Comparison of ENCODE assay signal across 9 cellular contexts in genomic region chr21:42924433-42924751, GRCh38. TPM values are rescaled to one million over a fixed set of nuclear protein-coding genes. Genes with fewer than 3 reads are reported as not detected.
DNase-seq lines count a peak whose midpoint lies in the region; ATAC-seq and TF ChIP-seq lines count a peak whose summit lies in the region.
"Had no signal": no experiment of that assay in that cellular context is flagged by ENCODE, and none has a peak within 500 bp of the region (broad histone marks: within the 10 kb centered on the region; RNA-seq: fewer than 3 reads in every experiment).

No MANE protein-coding gene starts in this region.

- ATAC-seq in naive thymus-derived CD4-positive, alpha-beta T cell, result no peak

- 82 to 94% (median 93%) methylated on average over 6 of the region's 6 CpGs for WGBS in stomach, 5 donors

- no peaks in the 10 kb centered on the region for H3K36me3 Mint-ChIP-seq in activated naive CD8-positive, alpha-beta T cell treated with anti-CD3 and anti-CD28 coated beads for 36 hours
- no peaks in the 10 kb centered on the region for H3K36me3 Mint-ChIP-seq in naive thymus-derived CD4-positive, alpha-beta T cell

- no peaks in the 10 kb centered on the region for H3K27me3 ChIP-seq in naive thymus-derived CD4-positive, alpha-beta T cell (ENCODE audit: control insufficient read depth in 2 of 2, insufficient read depth in 2 of 2, low read length in 2 of 2)
- no peaks in the 10 kb centered on the region for H3K27me3 ChIP-seq in stomach
- H3K27me3 ChIP-seq: testis had no signal

- peak overlapping the region; percentile 67 for H3K4me3 Mint-ChIP-seq in activated naive CD8-positive, alpha-beta T cell treated with anti-CD3 and anti-CD28 coated beads for 36 hours
- H3K4me3 Mint-ChIP-seq in naive thymus-derived CD4-positive, alpha-beta T cell, result peak overlapping the region in 6 of 10 donors; percentile 25 to 85 (median 56)

- TF ChIP-seq CTCF in C4-2B (conservative IDR thresholded peaks at IDR 0.05), result no peak
- no peak for TF ChIP-seq CTCF in stomach (IDR thresholded peaks at IDR 0.05)

- H3K4me3 ChIP-seq in Jurkat, Clone E6-1 (ENCODE audit: low read length), result peak overlapping the region; percentile 46
- no peak overlapping the region for H3K4me3 ChIP-seq in naive thymus-derived CD4-positive, alpha-beta T cell (ENCODE audit: low read length)
- H3K4me3 ChIP-seq in stomach, result no peak overlapping the region
- H3K4me3 ChIP-seq: testis had no signal

- no peaks in the 10 kb centered on the region for H3K27me3 Mint-ChIP-seq in activated naive CD8-positive, alpha-beta T cell treated with anti-CD3 and anti-CD28 coated beads for 36 hours
- no peaks in the 10 kb centered on the region for H3K27me3 Mint-ChIP-seq in naive thymus-derived CD4-positive, alpha-beta T cell

- peaks cover 14% of the 10 kb centered on the region for H3K4me1 Mint-ChIP-seq in activated naive CD8-positive, alpha-beta T cell treated with anti-CD3 and anti-CD28 coated beads for 36 hours
- peaks cover 10 to 25% (median 20%) of the 10 kb centered on the region in 7 donors for H3K4me1 Mint-ChIP-seq in naive thymus-derived CD4-positive, alpha-beta T cell

- H3K27ac ChIP-seq in C4-2B (peak overlapping the region; percentile 74), stomach (peak overlapping the region in 2 of 5 donors; percentile 34 to 63)
- H3K27ac ChIP-seq in naive thymus-derived CD4-positive, alpha-beta T cell (ENCODE audit: low read depth, low read length), result no peak overlapping the region
- H3K27ac ChIP-seq: testis had no signal

- no peak for TF ChIP-seq EP300 in stomach (IDR thresholded peaks at IDR 0.05)

- no peaks in the 10 kb centered on the region for H3K9me3 Mint-ChIP-seq in activated naive CD8-positive, alpha-beta T cell treated with anti-CD3 and anti-CD28 coated beads for 36 hours
- peaks cover 0 to 1% (median 0%) of the 10 kb centered on the region in 11 donors for H3K9me3 Mint-ChIP-seq in naive thymus-derived CD4-positive, alpha-beta T cell

- H3K4me1 ChIP-seq in naive thymus-derived CD4-positive, alpha-beta T cell (ENCODE audit: control insufficient read depth in 2 of 2, insufficient read depth in 2 of 2, low read length in 2 of 2), result peaks cover 9 to 17% of the 10 kb centered on the region in 2 donors
- peaks cover 0 to 13% (median 11%) of the 10 kb centered on the region in 4 donors for H3K4me1 ChIP-seq in stomach

- no peaks in the 10 kb centered on the region for H3K9me3 ChIP-seq in naive thymus-derived CD4-positive, alpha-beta T cell (ENCODE audit: control insufficient read depth in 2 of 3, low read length in 3 of 3)
- no peaks in the 10 kb centered on the region for H3K9me3 ChIP-seq in stomach
- H3K9me3 ChIP-seq: testis had no signal

- POLR2A ChIA-PET in naive thymus-derived CD4-positive, alpha-beta T cell (lab: Charles Lee), result no interaction called here

- TF ChIP-seq POLR2A in stomach (IDR thresholded peaks at IDR 0.05), result no peak

- CTCF ChIA-PET in naive thymus-derived CD4-positive, alpha-beta T cell (lab: Charles Lee), result no interaction called here

- peak overlapping the region; percentile 85 for H3K27ac Mint-ChIP-seq in activated naive CD8-positive, alpha-beta T cell treated with anti-CD3 and anti-CD28 coated beads for 36 hours
- H3K27ac Mint-ChIP-seq in naive thymus-derived CD4-positive, alpha-beta T cell, result peak overlapping the region in 8 of 9 donors; percentile 33 to 92 (median 75)

- no peaks in the 10 kb centered on the region for H3K36me3 ChIP-seq in naive thymus-derived CD4-positive, alpha-beta T cell (ENCODE audit: control insufficient read depth in 2 of 3, insufficient read depth in 3 of 3, low read length in 3 of 3)
- no peaks in the 10 kb centered on the region for H3K36me3 ChIP-seq in stomach

- intact Hi-C loops in naive thymus-derived CD4-positive, alpha-beta T cell (cut with micrococcal nuclease), result loop anchor here in 1 of 2 donors (5.0 kb wide), 2 partner anchors 48 to 723 kb away; partner anchors contain the start of gene PKNOX1
- intact Hi-C loops in stomach (cut with DNase I; ENCODE audit: low total_unique reads), result no loop called here

- DNase-seq in Jurkat, Clone E6-1 (ENCODE audit: low read depth, low spot score), result no peak
- DNase-seq in activated naive CD8-positive, alpha-beta T cell treated with anti-CD3 and anti-CD28 coated beads for 36 hours, result peak; percentile 6
- no peak for DNase-seq in naive thymus-derived CD4-positive, alpha-beta T cell
- DNase-seq in kidney glomerular epithelial cell (lab: John Stamatoyannopoulos, UW) (no peak), NCI-H2171 treated with DMSO at 0.1 percent for 48 hours (lab: John Stamatoyannopoulos, UW) (no peak), islet precursor cell (no peak), stomach (no peak)

RNA-seq across cellular contexts. Expression of gene ERVH48-1, which starts 1.0 kb away (rescaled TPM):
- polyA plus RNA-seq in Jurkat, Clone E6-1 (2012; ENCODE audit: insufficient read depth, insufficient read length), result 0.61 TPM
- total RNA-seq in activated naive CD8-positive, alpha-beta T cell treated with anti-CD3 and anti-CD28 coated beads for 36 hours, result under 1 TPM; 0.23 to 0.32 TPM
- 1 to 10 TPM in 1 of 5 experiments, under 1 TPM in 4; 0.17 to 2.8 (median 0.51) TPM for total RNA-seq in naive thymus-derived CD4-positive, alpha-beta T cell
- polyA plus RNA-seq in naive thymus-derived CD4-positive, alpha-beta T cell, result 1 to 10 TPM; 1.0 to 1.2 TPM
- under 1 TPM in 1 of 5 donors, not detected in 4; 0.55 TPM for total RNA-seq in stomach
- polyA plus RNA-seq in stomach, result not detected

RNA-seq across cellular contexts. Expression of gene NDUFV3, which starts 31.3 kb away (rescaled TPM):
- polyA plus RNA-seq in Jurkat, Clone E6-1 (2012; ENCODE audit: insufficient read depth, insufficient read length), result 31.3 TPM
- 10 to 100 TPM; 34.2 to 34.3 TPM for total RNA-seq in activated naive CD8-positive, alpha-beta T cell treated with anti-CD3 and anti-CD28 coated beads for 36 hours
- total RNA-seq in naive thymus-derived CD4-positive, alpha-beta T cell, result 10 to 100 TPM; 25.3 to 33.1 (median 30.9) TPM
- polyA plus RNA-seq in naive thymus-derived CD4-positive, alpha-beta T cell, result 10 to 100 TPM; 20.0 to 25.5 TPM
- total RNA-seq in stomach, result 10 to 100 TPM; 33.9 to 51.3 (median 42.3) TPM
- 10 to 100 TPM; 19.2 to 19.6 (median 19.3) TPM for polyA plus RNA-seq in stomach

RNA-seq across cellular contexts. Expression of gene WDR4, which starts 45.1 kb away (rescaled TPM):
- 27.9 TPM for polyA plus RNA-seq in Jurkat, Clone E6-1 (2012; ENCODE audit: insufficient read depth, insufficient read length)
- 10 to 100 TPM; 54.0 to 56.7 TPM for total RNA-seq in activated naive CD8-positive, alpha-beta T cell treated with anti-CD3 and anti-CD28 coated beads for 36 hours
- 10 to 100 TPM; 24.4 to 39.1 (median 30.5) TPM for total RNA-seq in naive thymus-derived CD4-positive, alpha-beta T cell
- 10 to 100 TPM; 10.4 TPM for polyA plus RNA-seq in naive thymus-derived CD4-positive, alpha-beta T cell
- total RNA-seq in stomach, result 100 to 1,000 TPM in 1 of 5 donors, 10 to 100 TPM in 2, 1 to 10 TPM in 2; 7.6 to 285 (median 21.5) TPM
- 10 to 100 TPM in 1 of 3 donors, 1 to 10 TPM in 2; 7.5 to 10.4 (median 7.8) TPM for polyA plus RNA-seq in stomach

RNA-seq across cellular contexts. Expression of gene PKNOX1, which starts 50.0 kb away (rescaled TPM):
- polyA plus RNA-seq in Jurkat, Clone E6-1 (2012; ENCODE audit: insufficient read depth, insufficient read length), result 18.3 TPM
- total RNA-seq in activated naive CD8-positive, alpha-beta T cell treated with anti-CD3 and anti-CD28 coated beads for 36 hours, result 10 to 100 TPM; 17.8 to 18.5 TPM
- 10 to 100 TPM; 14.7 to 24.7 (median 20.8) TPM for total RNA-seq in naive thymus-derived CD4-positive, alpha-beta T cell
- 10 to 100 TPM; 14.7 to 14.9 TPM for polyA plus RNA-seq in naive thymus-derived CD4-positive, alpha-beta T cell
- 10 to 100 TPM in 4 of 5 donors, 1 to 10 TPM in 1; 4.9 to 88.7 (median 16.5) TPM for total RNA-seq in stomach
- 10 to 100 TPM in 1 of 3 donors, 1 to 10 TPM in 2; 8.2 to 14.4 (median 9.1) TPM for polyA plus RNA-seq in stomach
